8 cellular contexts compared by ENCODE assay signal in the genomic region with DNA sequence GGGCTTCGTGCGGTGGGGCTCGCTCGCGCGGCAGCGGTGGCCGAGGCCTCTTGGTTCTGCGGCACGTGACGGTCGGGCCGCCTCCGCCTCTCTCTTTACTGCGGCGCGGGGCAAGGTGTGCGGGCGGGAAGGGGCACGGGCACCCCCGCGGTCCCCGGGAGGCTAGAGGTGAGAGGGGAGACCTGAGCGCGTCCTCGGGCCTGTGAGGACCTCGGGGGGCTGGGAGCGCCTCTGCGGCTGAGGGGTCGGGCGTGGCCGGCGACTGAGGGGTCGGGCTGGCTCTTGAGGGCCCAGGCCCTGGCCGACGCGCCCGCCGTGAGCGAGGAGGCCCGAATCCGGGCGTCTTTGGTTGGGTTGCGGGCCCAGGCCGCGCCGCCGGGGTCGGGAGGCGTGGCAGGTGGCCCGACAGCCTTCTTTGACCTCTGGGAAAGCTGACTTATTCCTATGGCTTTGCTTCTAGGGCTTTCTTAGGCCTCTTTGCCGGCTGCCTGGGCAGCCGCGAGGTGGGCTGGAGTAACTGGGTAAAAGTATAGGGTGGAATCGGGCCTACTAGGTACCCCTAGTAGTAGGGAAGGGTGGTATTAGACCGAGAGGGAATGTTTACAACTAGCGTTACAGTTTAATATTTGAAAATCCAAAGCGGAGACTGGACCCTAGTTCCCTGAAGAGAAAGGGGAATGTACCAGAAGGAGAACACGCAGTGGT. TPM values are rescaled to one million over a fixed set of nuclear protein-coding genes. Genes with fewer than 3 reads are reported as not detected.
DNase-seq lines count a peak whose midpoint lies in the region; ATAC-seq and TF ChIP-seq lines count a peak whose summit lies in the region.

A gene with protein sequence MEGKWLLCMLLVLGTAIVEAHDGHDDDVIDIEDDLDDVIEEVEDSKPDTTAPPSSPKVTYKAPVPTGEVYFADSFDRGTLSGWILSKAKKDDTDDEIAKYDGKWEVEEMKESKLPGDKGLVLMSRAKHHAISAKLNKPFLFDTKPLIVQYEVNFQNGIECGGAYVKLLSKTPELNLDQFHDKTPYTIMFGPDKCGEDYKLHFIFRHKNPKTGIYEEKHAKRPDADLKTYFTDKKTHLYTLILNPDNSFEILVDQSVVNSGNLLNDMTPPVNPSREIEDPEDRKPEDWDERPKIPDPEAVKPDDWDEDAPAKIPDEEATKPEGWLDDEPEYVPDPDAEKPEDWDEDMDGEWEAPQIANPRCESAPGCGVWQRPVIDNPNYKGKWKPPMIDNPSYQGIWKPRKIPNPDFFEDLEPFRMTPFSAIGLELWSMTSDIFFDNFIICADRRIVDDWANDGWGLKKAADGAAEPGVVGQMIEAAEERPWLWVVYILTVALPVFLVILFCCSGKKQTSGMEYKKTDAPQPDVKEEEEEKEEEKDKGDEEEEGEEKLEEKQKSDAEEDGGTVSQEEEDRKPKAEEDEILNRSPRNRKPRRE (plus strand): TSS at position 33 of the 705 bp plus-strand sequence. CDS start 6,715 bp downstream, outside the sequence.

- ATAC-seq in GM19463 (IDR thresholded peaks at IDR 0.05; ENCODE audit: unreplicated experiment) (peak; percentile 0), Panc1 (peak; percentile 14), GM21360 (IDR thresholded peaks at IDR 0.05; ENCODE audit: unreplicated experiment) (no peak)

- intact Hi-C loops in Panc1 (cut with micrococcal nuclease; ENCODE audit: unreplicated experiment), result no loop called here

- H3K36me3 ChIP-seq in Panc1 (ENCODE audit: control insufficient read depth, insufficient read depth, low read length), result peaks cover 13% of the 10 kb centered on the region; the same call in 1 of the 2 replicates
- H3K36me3 ChIP-seq in endodermal cell (ENCODE audit: control insufficient read depth, insufficient read depth, low read length), result peaks cover 37% of the 10 kb centered on the region
- H3K36me3 ChIP-seq in mucosa of rectum (ENCODE audit: control insufficient read depth in 2 of 2, insufficient read depth in 2 of 2, low read length in 2 of 2), result peaks cover 0 to 3% of the 10 kb centered on the region in 2 donors

- H3K27me3 ChIP-seq in Panc1 (ENCODE audit: control insufficient read depth, insufficient read depth, low read length) (no peaks in the 10 kb centered on the region), endodermal cell (ENCODE audit: control insufficient read depth, insufficient read depth, low read length, poor library complexity, severe bottlenecking) (no peaks in the 10 kb centered on the region), mucosa of rectum (ENCODE audit: control insufficient read depth in 2 of 2, insufficient read depth in 2 of 2, low read length in 2 of 2) (no peaks in the 10 kb centered on the region)

- H3K36me3 Mint-ChIP-seq in endodermal cell (ENCODE audit: low read depth), result peaks cover 34% of the 10 kb centered on the region

- TF ChIP-seq CTCF in AG09309 (IDR thresholded peaks at IDR 0.05; ENCODE audit: control insufficient read depth, insufficient read depth, low read depth, low read length, missing control alignments) (no peak), Panc1 (IDR thresholded peaks at IDR 0.05) (no peak), endodermal cell (conservative IDR thresholded peaks at IDR 0.05) (no peak), GM10248 (IDR thresholded peaks at IDR 0.05; ENCODE audit: control extremely low read depth, extremely low read depth, low read depth, missing control alignments) (no peak)

- POLR2A ChIA-PET in Panc1 (lab: Charles Lee), result no interaction called here
- POLR2A ChIA-PET in GM10248 (lab: Yijun Ruan, JAX), result no interaction called here

- H3K27me3 Mint-ChIP-seq in endodermal cell (ENCODE audit: insufficient read depth), result peaks cover 1% of the 10 kb centered on the region

- H3K4me3 ChIP-seq in AG09309 (ENCODE audit: control insufficient read depth, low read depth, low read length) (peak within 1 kb of the TSS; percentile 71), Panc1 (ENCODE audit: low read depth in 2 of 2, low read length in 2 of 2) (peak within 1 kb of the TSS; percentile 69 to 96), endodermal cell (ENCODE audit: low read length) (peak within 1 kb of the TSS; percentile 99), mucosa of rectum (ENCODE audit: low read length in 2 of 2) (peak within 1 kb of the TSS; percentile 79 to 87)

- H3K27ac Mint-ChIP-seq in endodermal cell, result peak within 1 kb of the TSS; percentile 100

- 0% methylated on average over 18 to 59 of the region's 59 CpGs for WGBS in endodermal cell (ENCODE audit: insufficient coverage in 1 of 2, insufficient read length in 1 of 2), 2 experiments

- no TSS peak for BruUV-seq in Panc1 (replicated peaks; lab: Mats Ljungman, UMichigan)

- H3K27ac ChIP-seq in Panc1 (ENCODE audit: low read length), result peak within 1 kb of the TSS; percentile 99
- H3K27ac ChIP-seq in endodermal cell (ENCODE audit: low read depth, low read length), result peak within 1 kb of the TSS; percentile 97
- peak within 1 kb of the TSS; percentile 97 for H3K27ac ChIP-seq in mucosa of rectum (ENCODE audit: low read depth in 2 of 2, low read length in 2 of 2)

- DNase-seq in AG09309 (ENCODE audit: low read depth) (no peak), Panc1 (ENCODE audit: low read depth, low spot score) (no peak), endodermal cell (no peak), NCI-H187 (lab: John Stamatoyannopoulos, UW) (no peak), GM10248 (ENCODE audit: extremely low spot score) (no peak)

- H3K4me1 ChIP-seq in Panc1 (ENCODE audit: control insufficient read depth, insufficient read depth, low read length) (peaks cover 14% of the 10 kb centered on the region; the same call in 1 of the 2 replicates), endodermal cell (ENCODE audit: control insufficient read depth, insufficient read depth, low read length) (no peaks in the 10 kb centered on the region), mucosa of rectum (ENCODE audit: control insufficient read depth in 2 of 2, insufficient read depth in 2 of 2, low read length in 2 of 2) (peaks cover 18 to 20% of the 10 kb centered on the region in 2 donors)

- H3K9ac ChIP-seq in endodermal cell (ENCODE audit: extremely low read depth, low read length, poor library complexity, severe bottlenecking) (peak within 1 kb of the TSS; percentile 98), mucosa of rectum (ENCODE audit: low read depth in 1 of 2, low read length in 2 of 2) (peak within 1 kb of the TSS; percentile 96 to 97)

- peaks cover 10% of the 10 kb centered on the region for H3K4me1 Mint-ChIP-seq in endodermal cell

- CTCF ChIA-PET in Panc1 (lab: Charles Lee) (no interaction called here), GM10248 (lab: Yijun Ruan, JAX) (interaction anchor here (1.3 kb wide), 1 partner anchor 12 kb away, joined by 3 read pairs; no protein-coding TSS in a partner anchor)

- in situ Hi-C loops in Panc1 (cut with HindIII; ENCODE audit: low pct_unique_long_range_greater_than_20kb, low sequenced_read_pairs), result no loop called here

- H3K9me3 ChIP-seq in Panc1 (ENCODE audit: control insufficient read depth, insufficient read depth, low read depth, low read length) (no peaks in the 10 kb centered on the region), endodermal cell (ENCODE audit: control insufficient read depth, low read length) (no peaks in the 10 kb centered on the region), mucosa of rectum (ENCODE audit: control insufficient read depth in 2 of 2, low read length in 2 of 2) (no peaks in the 10 kb centered on the region)

- H3K4me3 Mint-ChIP-seq in endodermal cell, result peak within 1 kb of the TSS; percentile 97

- H3K9me3 Mint-ChIP-seq in endodermal cell, result no peaks in the 10 kb centered on the region

RNA-seq across cellular contexts. Expression of the gene that starts here (rescaled TPM):
- total RNA-seq in Panc1 (2021; ENCODE audit: unreplicated experiment) (707 TPM), endodermal cell (100 to 1,000 TPM; 389 to 615 TPM)
- 630 TPM for polyA plus RNA-seq in Panc1 (2012; ENCODE audit: insufficient read length)
- polyA plus RNA-seq in endodermal cell (2013, experiment 1 of 2), result 314 TPM
- polyA plus RNA-seq in endodermal cell (2013, experiment 2 of 2), result 288 TPM
